In genomic region chr10:103550229-103550628, GRCh38 we compare ENCODE assay signal across 13 cellular contexts.
"Had no signal": no experiment of that assay in that cellular context is flagged by ENCODE, and none has a peak within 500 bp of the region (broad histone marks: within the 10 kb centered on the region; RNA-seq: fewer than 3 reads in every experiment).

No MANE protein-coding gene starts in this region.

- H3K9me3 Mint-ChIP-seq: activated naive CD4-positive, alpha-beta T cell treated with anti-CD3 and anti-CD28 coated beads, Interleukin-2, amount 10 ng/mL, durations not matched to agents 7 days and 5 days; activated T-helper 2 cell treated with anti-CD3 and anti-CD28 coated beads, Interferon-gamma antibody, Interleukin-2, Interleukin-4, amounts not matched to agents 10 μg/mL and 5 μg/mL and 100 μg/mL, durations not matched to agents 14 hours and 24 hours and 36 hours; nephron; stimulated activated effector memory CD8-positive, alpha-beta T cell treated with anti-CD3 and anti-CD28 coated beads, Interleukin-12 subunit alpha, Interleukin-12 subunit beta, amount 100 ng/mL, for 72 hours had no signal

- H3K4me3 Mint-ChIP-seq: activated naive CD4-positive, alpha-beta T cell treated with anti-CD3 and anti-CD28 coated beads, Interleukin-2, amount 10 ng/mL, durations not matched to agents 7 days and 5 days; nephron; stimulated activated effector memory CD8-positive, alpha-beta T cell treated with anti-CD3 and anti-CD28 coated beads, Interleukin-12 subunit alpha, Interleukin-12 subunit beta, amount 100 ng/mL, for 72 hours had no signal

- H3K4me3 ChIP-seq: heart left ventricle, thoracic aorta had no signal

- H3K36me3 Mint-ChIP-seq: activated naive CD4-positive, alpha-beta T cell treated with anti-CD3 and anti-CD28 coated beads, Interleukin-2, amount 10 ng/mL, durations not matched to agents 7 days and 5 days; stimulated activated effector memory CD8-positive, alpha-beta T cell treated with anti-CD3 and anti-CD28 coated beads, Interleukin-12 subunit alpha, Interleukin-12 subunit beta, amount 100 ng/mL, for 72 hours had no signal

- H3K27ac Mint-ChIP-seq: activated naive CD4-positive, alpha-beta T cell treated with anti-CD3 and anti-CD28 coated beads, Interleukin-2, amount 10 ng/mL, durations not matched to agents 7 days and 5 days; activated T-helper 2 cell treated with anti-CD3 and anti-CD28 coated beads, Interferon-gamma antibody, Interleukin-2, Interleukin-4, amounts not matched to agents 10 μg/mL and 5 μg/mL and 100 μg/mL, durations not matched to agents 14 hours and 24 hours and 36 hours had no signal

- H3K36me3 ChIP-seq: heart left ventricle, thoracic aorta had no signal

- DNase-seq: activated CD4-positive, alpha-beta T cell treated with anti-CD3 and anti-CD28 coated beads for 1 hour; activated CD4-positive, alpha-beta T cell treated with anti-CD3 and anti-CD28 coated beads, Interleukin-2, amount 50 U/mL, for 4 hours; activated naive CD4-positive, alpha-beta T cell treated with anti-CD3 and anti-CD28 coated beads, Interleukin-2, amount 10 ng/mL, durations not matched to agents 7 days and 5 days; activated T-cell treated with anti-CD3 and anti-CD28 coated beads for 4 hours; heart left ventricle; mesendoderm; stimulated activated CD4-positive, alpha-beta T cell treated with anti-CD3 and anti-CD28 coated beads, Interleukin-1b, Interleukin-23, amount 100 ng/mL, for 48 hours; T-helper 9 cell had no signal

- H3K9me3 ChIP-seq: heart left ventricle, thoracic aorta had no signal

- H3K27ac ChIP-seq: heart left ventricle, thoracic aorta had no signal

- ATAC-seq: heart left ventricle; sciatic nerve; stimulated activated effector memory CD8-positive, alpha-beta T cell treated with anti-CD3 and anti-CD28 coated beads, Interleukin-12 subunit alpha, Interleukin-12 subunit beta, amount 100 ng/mL, for 72 hours had no signal
